In the genomic region with DNA sequence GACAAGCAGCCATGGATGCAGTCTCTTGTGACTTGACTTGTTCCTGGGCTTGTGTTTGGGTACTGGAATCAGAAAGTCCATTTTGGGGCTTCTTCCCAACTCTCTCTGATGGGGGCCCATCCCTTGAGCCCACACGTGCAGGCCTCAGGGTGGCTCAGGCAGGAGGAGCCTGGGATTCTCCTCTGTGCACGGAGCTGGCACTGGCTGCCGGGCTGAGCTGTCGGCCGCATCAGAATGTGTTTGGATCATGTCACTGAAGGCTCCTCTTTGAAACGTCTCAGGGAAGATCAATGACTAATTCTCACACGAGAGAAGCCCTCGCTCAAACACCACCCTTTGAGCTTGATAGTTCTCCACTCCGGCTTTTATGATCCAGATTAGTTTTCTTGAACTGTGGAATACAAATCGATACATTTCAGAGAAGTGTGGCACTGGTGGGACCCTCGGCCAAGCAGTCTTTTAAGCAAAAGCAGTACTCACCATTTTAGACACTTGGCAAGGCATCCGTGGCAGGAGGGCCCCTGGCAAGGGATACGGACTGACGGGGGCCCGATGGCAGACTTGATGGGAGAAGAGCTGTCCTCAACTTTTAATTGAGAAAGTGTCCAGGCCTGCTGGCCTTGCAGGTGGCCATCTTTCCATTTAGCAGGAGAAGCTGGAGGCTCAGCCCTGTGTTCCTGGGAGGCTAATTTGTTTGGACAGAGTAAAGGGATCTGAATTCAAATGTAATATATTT, we compare ENCODE assay signal across 16 cellular contexts.
A peak's percentile ranks its signal among the peaks of the same experiment; 100 is the strongest.
DNase-seq lines count a peak whose midpoint lies in the region; ATAC-seq and TF ChIP-seq lines count a peak whose summit lies in the region.
"Had no signal": no experiment of that assay in that cellular context is flagged by ENCODE, and none has a peak within 500 bp of the region (broad histone marks: within the 10 kb centered on the region; RNA-seq: fewer than 3 reads in every experiment).

No MANE protein-coding gene starts in this region.

- 45% methylated on average over 13 of the region's 15 CpGs for WGBS in suprapubic skin

- peaks cover 3% of the 10 kb centered on the region for H3K27me3 Mint-ChIP-seq in activated naive CD8-positive, alpha-beta T cell treated with anti-CD3 and anti-CD28 coated beads, Interleukin-2, amount 10 ng/mL, durations not matched to agents 7 days and 5 days
- peaks cover 4% of the 10 kb centered on the region for H3K27me3 Mint-ChIP-seq in activated naive CD8-positive, alpha-beta T cell treated with anti-CD3 and anti-CD28 coated beads for 36 hours
- peaks cover 9% of the 10 kb centered on the region for H3K27me3 Mint-ChIP-seq in activated T-cell treated with anti-CD3 and anti-CD28 coated beads, Interleukin-2, amount 50 U/mL, for 24 hours
- peaks cover 19 to 44% of the 10 kb centered on the region in 2 donors for H3K27me3 Mint-ChIP-seq in effector memory CD8-positive, alpha-beta T cell

- H3K4me1 Mint-ChIP-seq in activated naive CD8-positive, alpha-beta T cell treated with anti-CD3 and anti-CD28 coated beads, Interleukin-2, amount 10 ng/mL, durations not matched to agents 7 days and 5 days: no peaks in the 10 kb centered on the region
- H3K4me1 Mint-ChIP-seq in activated naive CD8-positive, alpha-beta T cell treated with anti-CD3 and anti-CD28 coated beads for 36 hours: no peaks in the 10 kb centered on the region
- no peaks in the 10 kb centered on the region for H3K4me1 Mint-ChIP-seq in activated T-cell treated with anti-CD3 and anti-CD28 coated beads, Interleukin-2, amount 50 U/mL, for 24 hours (ENCODE audit: low read depth)
- peaks cover 0 to 4% of the 10 kb centered on the region in 2 donors for H3K4me1 Mint-ChIP-seq in effector memory CD8-positive, alpha-beta T cell (ENCODE audit: low read depth in 2 of 2)
- H3K4me1 Mint-ChIP-seq: CD14-positive monocyte; CD4-positive, alpha-beta memory T cell had no signal

- peak; percentile 3 for DNase-seq in activated naive CD8-positive, alpha-beta T cell treated with anti-CD3 and anti-CD28 coated beads, Interleukin-2, amount 10 ng/mL, durations not matched to agents 7 days and 5 days
- DNase-seq in activated naive CD8-positive, alpha-beta T cell treated with anti-CD3 and anti-CD28 coated beads for 36 hours: no peak
- DNase-seq in posterior vena cava (ENCODE audit: low spot score): peak; percentile 68
- DNase-seq in suprapubic skin (ENCODE audit: low spot score in 2 of 2): peak; percentile 24 to 52
- DNase-seq in activated T-cell treated with anti-CD3 and anti-CD28 coated beads, Interleukin-2, amount 50 U/mL, for 24 hours: no peak
- DNase-seq in effector memory CD8-positive, alpha-beta T cell: no peak
- DNase-seq: 8988T; CD4-positive, alpha-beta memory T cell; DND-41; EL; HCEC 1CT had no signal

- peaks cover 26% of the 10 kb centered on the region for H3K27me3 ChIP-seq in suprapubic skin

- no peaks in the 10 kb centered on the region for H3K4me1 ChIP-seq in suprapubic skin

- H3K4me3 Mint-ChIP-seq in activated naive CD8-positive, alpha-beta T cell treated with anti-CD3 and anti-CD28 coated beads, Interleukin-2, amount 10 ng/mL, durations not matched to agents 7 days and 5 days: no peak overlapping the region
- no peak overlapping the region for H3K4me3 Mint-ChIP-seq in activated naive CD8-positive, alpha-beta T cell treated with anti-CD3 and anti-CD28 coated beads for 36 hours
- no peak overlapping the region for H3K4me3 Mint-ChIP-seq in activated T-cell treated with anti-CD3 and anti-CD28 coated beads, Interleukin-2, amount 50 U/mL, for 24 hours
- H3K4me3 Mint-ChIP-seq in effector memory CD8-positive, alpha-beta T cell: no peak overlapping the region
- H3K4me3 Mint-ChIP-seq: CD14-positive monocyte; CD4-positive, alpha-beta memory T cell; GM23338 had no signal

- H3K9me3 Mint-ChIP-seq in activated naive CD8-positive, alpha-beta T cell treated with anti-CD3 and anti-CD28 coated beads, Interleukin-2, amount 10 ng/mL, durations not matched to agents 7 days and 5 days: no peaks in the 10 kb centered on the region
- H3K9me3 Mint-ChIP-seq in activated naive CD8-positive, alpha-beta T cell treated with anti-CD3 and anti-CD28 coated beads for 36 hours: no peaks in the 10 kb centered on the region
- H3K9me3 Mint-ChIP-seq in activated T-cell treated with anti-CD3 and anti-CD28 coated beads, Interleukin-2, amount 50 U/mL, for 24 hours: no peaks in the 10 kb centered on the region
- H3K9me3 Mint-ChIP-seq in effector memory CD8-positive, alpha-beta T cell: no peaks in the 10 kb centered on the region

- no peaks in the 10 kb centered on the region for H3K36me3 Mint-ChIP-seq in activated naive CD8-positive, alpha-beta T cell treated with anti-CD3 and anti-CD28 coated beads, Interleukin-2, amount 10 ng/mL, durations not matched to agents 7 days and 5 days
- no peaks in the 10 kb centered on the region for H3K36me3 Mint-ChIP-seq in activated naive CD8-positive, alpha-beta T cell treated with anti-CD3 and anti-CD28 coated beads for 36 hours
- H3K36me3 Mint-ChIP-seq in activated T-cell treated with anti-CD3 and anti-CD28 coated beads, Interleukin-2, amount 50 U/mL, for 24 hours (ENCODE audit: low read depth): no peaks in the 10 kb centered on the region
- H3K36me3 Mint-ChIP-seq in effector memory CD8-positive, alpha-beta T cell (ENCODE audit: insufficient read depth): no peaks in the 10 kb centered on the region
- H3K36me3 Mint-ChIP-seq: CD14-positive monocyte; CD4-positive, alpha-beta memory T cell had no signal

- no peak for TF ChIP-seq POLR2A in suprapubic skin (IDR thresholded peaks at IDR 0.05)

- no peak for TF ChIP-seq CTCF in suprapubic skin (IDR thresholded peaks at IDR 0.05)

- POLR2A ChIA-PET in activated naive CD8-positive, alpha-beta T cell treated with anti-CD3 and anti-CD28 coated beads, Interleukin-2, amount 10 ng/mL, durations not matched to agents 7 days and 5 days (lab: Charles Lee): no interaction called here

- TF ChIP-seq EP300 in suprapubic skin (IDR thresholded peaks at IDR 0.05): no peak

- H3K27ac Mint-ChIP-seq in activated naive CD8-positive, alpha-beta T cell treated with anti-CD3 and anti-CD28 coated beads, Interleukin-2, amount 10 ng/mL, durations not matched to agents 7 days and 5 days: no peak overlapping the region
- H3K27ac Mint-ChIP-seq in activated naive CD8-positive, alpha-beta T cell treated with anti-CD3 and anti-CD28 coated beads for 36 hours: no peak overlapping the region
- no peak overlapping the region for H3K27ac Mint-ChIP-seq in activated T-cell treated with anti-CD3 and anti-CD28 coated beads, Interleukin-2, amount 50 U/mL, for 24 hours
- H3K27ac Mint-ChIP-seq in effector memory CD8-positive, alpha-beta T cell: no peak overlapping the region
- H3K27ac Mint-ChIP-seq: CD4-positive, alpha-beta memory T cell; GM23338 had no signal

- no peaks in the 10 kb centered on the region for H3K9me3 ChIP-seq in suprapubic skin

- intact Hi-C loops in posterior vena cava (cut with DNase I): no loop called here

- H3K36me3 ChIP-seq in suprapubic skin: no peaks in the 10 kb centered on the region
- H3K36me3 ChIP-seq: BLaER1 had no signal

- ATAC-seq in activated naive CD8-positive, alpha-beta T cell treated with anti-CD3 and anti-CD28 coated beads, Interleukin-2, amount 10 ng/mL, durations not matched to agents 7 days and 5 days (ENCODE audit: low read depth): no peak
- ATAC-seq in effector memory CD8-positive, alpha-beta T cell (replicated peaks): no peak
- no peak for ATAC-seq in GM19035 (IDR thresholded peaks at IDR 0.05; ENCODE audit: unreplicated experiment)
- ATAC-seq: GM23338 had no signal

- no peak overlapping the region for H3K4me3 ChIP-seq in suprapubic skin
- H3K4me3 ChIP-seq: BLaER1, GM23338 had no signal

- H3K27ac ChIP-seq in suprapubic skin: no peak overlapping the region
- H3K27ac ChIP-seq: BLaER1, HL-60 had no signal

Comparison
In these comparisons a context has a peak if more than half of its experiments do, and no peak if none do; other contexts are left out.
1. DNase-seq: peak in activated naive CD8-positive, alpha-beta T cell treated with anti-CD3 and anti-CD28 coated beads, Interleukin-2, amount 10 ng/mL, durations not matched to agents 7 days and 5 days (single experiment), posterior vena cava (single experiment) and suprapubic skin (2 of 2); none in activated naive CD8-positive, alpha-beta T cell treated with anti-CD3 and anti-CD28 coated beads for 36 hours (single experiment), activated T-cell treated with anti-CD3 and anti-CD28 coated beads, Interleukin-2, amount 50 U/mL, for 24 hours (single experiment) and effector memory CD8-positive, alpha-beta T cell (0 of 3).